In genomic region chr16:84327926-84328505, GRCh38 we compare ENCODE assay signal across 17 cellular contexts. TPM values are rescaled to one million over a fixed set of nuclear protein-coding genes. Genes with fewer than 3 reads are reported as not detected.
DNase-seq lines count a peak whose midpoint lies in the region; ATAC-seq and TF ChIP-seq lines count a peak whose summit lies in the region.
"Had no signal": no experiment of that assay in that cellular context is flagged by ENCODE, and none has a peak within 500 bp of the region (broad histone marks: within the 10 kb centered on the region; RNA-seq: fewer than 3 reads in every experiment).

No MANE protein-coding gene starts in this region.

- intact Hi-C loops in posterior vena cava (cut with DNase I), result no loop called here

- H3K4me1 ChIP-seq in endodermal cell (ENCODE audit: control insufficient read depth, insufficient read depth, low read length), result no peaks in the 10 kb centered on the region
- H3K4me1 ChIP-seq: BE2C, Caco-2, HAP-1 had no signal

- CTCF ChIA-PET in activated naive CD4-positive, alpha-beta T cell treated with anti-CD3 and anti-CD28 coated beads, Interleukin-2, amount 10 ng/mL, durations not matched to agents 7 days and 5 days (lab: Charles Lee), result no interaction called here

- H3K27ac Mint-ChIP-seq in activated naive CD4-positive, alpha-beta T cell treated with anti-CD3 and anti-CD28 coated beads, Interleukin-2, amount 10 ng/mL, durations not matched to agents 7 days and 5 days, result peak overlapping the region; percentile 2
- H3K27ac Mint-ChIP-seq in endodermal cell, result no peak overlapping the region
- H3K27ac Mint-ChIP-seq: CD4-positive, alpha-beta T cell had no signal

- no peaks in the 10 kb centered on the region for H3K4me1 Mint-ChIP-seq in activated naive CD4-positive, alpha-beta T cell treated with anti-CD3 and anti-CD28 coated beads, Interleukin-2, amount 10 ng/mL, durations not matched to agents 7 days and 5 days
- peaks cover 6% of the 10 kb centered on the region for H3K4me1 Mint-ChIP-seq in endodermal cell

- H3K27me3 ChIP-seq in endodermal cell (ENCODE audit: control insufficient read depth, insufficient read depth, low read length, poor library complexity, severe bottlenecking), result peaks cover 8% of the 10 kb centered on the region

- TF ChIP-seq CTCF in endodermal cell (conservative IDR thresholded peaks at IDR 0.05), result no peak

- H3K9me3 Mint-ChIP-seq in activated naive CD4-positive, alpha-beta T cell treated with anti-CD3 and anti-CD28 coated beads, Interleukin-2, amount 10 ng/mL, durations not matched to agents 7 days and 5 days, result no peaks in the 10 kb centered on the region
- H3K9me3 Mint-ChIP-seq in endodermal cell, result no peaks in the 10 kb centered on the region
- H3K9me3 Mint-ChIP-seq: CD4-positive, alpha-beta T cell had no signal

- H3K36me3 Mint-ChIP-seq in activated naive CD4-positive, alpha-beta T cell treated with anti-CD3 and anti-CD28 coated beads, Interleukin-2, amount 10 ng/mL, durations not matched to agents 7 days and 5 days, result no peaks in the 10 kb centered on the region
- no peaks in the 10 kb centered on the region for H3K36me3 Mint-ChIP-seq in endodermal cell (ENCODE audit: low read depth)

- ATAC-seq in HG03025 (IDR thresholded peaks at IDR 0.05; ENCODE audit: low FRiP score, unreplicated experiment), result no peak
- ATAC-seq: K562 had no signal

- peaks cover 4% of the 10 kb centered on the region for H3K27me3 Mint-ChIP-seq in activated naive CD4-positive, alpha-beta T cell treated with anti-CD3 and anti-CD28 coated beads, Interleukin-2, amount 10 ng/mL, durations not matched to agents 7 days and 5 days
- H3K27me3 Mint-ChIP-seq in endodermal cell (ENCODE audit: insufficient read depth), result peaks cover 1% of the 10 kb centered on the region

- H3K27ac ChIP-seq in endodermal cell (ENCODE audit: low read depth, low read length), result no peak overlapping the region

- 88 to 91% methylated on average over 10 to 12 of the region's 13 CpGs for WGBS in endodermal cell (ENCODE audit: insufficient coverage in 1 of 2, insufficient read length in 1 of 2), 2 experiments

- H3K9me3 ChIP-seq in endodermal cell (ENCODE audit: control insufficient read depth, low read length), result no peaks in the 10 kb centered on the region
- H3K9me3 ChIP-seq: BE2C, Caco-2, HAP-1 had no signal

- DNase-seq in activated naive CD4-positive, alpha-beta T cell treated with anti-CD3 and anti-CD28 coated beads, Interleukin-2, amount 10 ng/mL, durations not matched to agents 7 days and 5 days, result no peak
- DNase-seq in activated naive CD4-positive, alpha-beta T cell treated with Interleukin-2 at 50 U/mL for 16 hours, result no peak
- DNase-seq in endodermal cell, result peak; percentile 33
- DNase-seq in posterior vena cava (ENCODE audit: low spot score), result peak; percentile 61
- no peak for DNase-seq in DMS79 (lab: John Stamatoyannopoulos, UW)
- no peak for DNase-seq in GM19240 (ENCODE audit: insufficient read length, low spot score)
- DNase-seq: BE2C; C1 segment of cervical spinal cord; Caco-2; CD4-positive, alpha-beta T cell; GF-D8; IMR-90 had no signal

- no peak overlapping the region for H3K4me3 ChIP-seq in endodermal cell (ENCODE audit: low read length)
- H3K4me3 ChIP-seq: HAP-1, K562 had no signal

- no peaks in the 10 kb centered on the region for H3K36me3 ChIP-seq in endodermal cell (ENCODE audit: control insufficient read depth, insufficient read depth, low read length)
- H3K36me3 ChIP-seq: BE2C, HAP-1 had no signal

- H3K4me3 Mint-ChIP-seq in activated naive CD4-positive, alpha-beta T cell treated with anti-CD3 and anti-CD28 coated beads, Interleukin-2, amount 10 ng/mL, durations not matched to agents 7 days and 5 days, result no peak overlapping the region
- H3K4me3 Mint-ChIP-seq in endodermal cell, result no peak overlapping the region
- H3K4me3 Mint-ChIP-seq: CD4-positive, alpha-beta T cell had no signal

- H3K9ac ChIP-seq in endodermal cell (ENCODE audit: extremely low read depth, low read length, poor library complexity, severe bottlenecking), result no peak overlapping the region

RNA-seq across cellular contexts. Expression of gene WFDC1, which starts 33.3 kb away (rescaled TPM):
- total RNA-seq in endodermal cell, result under 1 TPM in 1 of 2 donors, not detected in 1; 0.15 TPM
- polyA plus RNA-seq in endodermal cell (2013, experiment 1 of 2), result 0.89 TPM
- 0.99 TPM for polyA plus RNA-seq in endodermal cell (2013, experiment 2 of 2)
- total RNA-seq in posterior vena cava, result 10 to 100 TPM; 48.7 to 93.6 TPM
- total RNA-seq: A172; Caco-2; CD4-positive, alpha-beta T cell; Daoy; K562 had no signal
- polyA plus RNA-seq: K562 had no signal

RNA-seq across cellular contexts. Expression of gene ATP2C2, which starts 40.3 kb away (rescaled TPM):
- total RNA-seq in endodermal cell (1 to 10 TPM; 2.0 to 2.6 TPM), posterior vena cava (under 1 TPM; 0.10 to 0.19 TPM)
- polyA plus RNA-seq in endodermal cell (2013, experiment 1 of 2), result 0.71 TPM
- polyA plus RNA-seq in endodermal cell (2013, experiment 2 of 2), result 0.87 TPM
- total RNA-seq: A172; CD4-positive, alpha-beta T cell; Daoy; IMR-90 had no signal
- polyA plus RNA-seq: IMR-90, K562 had no signal

Comparison
In these comparisons a context has a peak if more than half of its experiments do, and no peak if none do; other contexts are left out.
1. DNase-seq: peak in endodermal cell (single experiment) and posterior vena cava (single experiment); none in activated naive CD4-positive, alpha-beta T cell treated with anti-CD3 and anti-CD28 coated beads, Interleukin-2, amount 10 ng/mL, durations not matched to agents 7 days and 5 days (single experiment), activated naive CD4-positive, alpha-beta T cell treated with Interleukin-2 at 50 U/mL for 16 hours (single experiment), DMS79 (single experiment) and GM19240 (single experiment).
2. RNA of gene WFDC1, which starts 33.3 kb away (total RNA-seq): 48.7 to 93.6 TPM in posterior vena cava; 0.15 TPM in endodermal cell; every median in the first group is over 10 times any median in the second.